In the genomic region with DNA sequence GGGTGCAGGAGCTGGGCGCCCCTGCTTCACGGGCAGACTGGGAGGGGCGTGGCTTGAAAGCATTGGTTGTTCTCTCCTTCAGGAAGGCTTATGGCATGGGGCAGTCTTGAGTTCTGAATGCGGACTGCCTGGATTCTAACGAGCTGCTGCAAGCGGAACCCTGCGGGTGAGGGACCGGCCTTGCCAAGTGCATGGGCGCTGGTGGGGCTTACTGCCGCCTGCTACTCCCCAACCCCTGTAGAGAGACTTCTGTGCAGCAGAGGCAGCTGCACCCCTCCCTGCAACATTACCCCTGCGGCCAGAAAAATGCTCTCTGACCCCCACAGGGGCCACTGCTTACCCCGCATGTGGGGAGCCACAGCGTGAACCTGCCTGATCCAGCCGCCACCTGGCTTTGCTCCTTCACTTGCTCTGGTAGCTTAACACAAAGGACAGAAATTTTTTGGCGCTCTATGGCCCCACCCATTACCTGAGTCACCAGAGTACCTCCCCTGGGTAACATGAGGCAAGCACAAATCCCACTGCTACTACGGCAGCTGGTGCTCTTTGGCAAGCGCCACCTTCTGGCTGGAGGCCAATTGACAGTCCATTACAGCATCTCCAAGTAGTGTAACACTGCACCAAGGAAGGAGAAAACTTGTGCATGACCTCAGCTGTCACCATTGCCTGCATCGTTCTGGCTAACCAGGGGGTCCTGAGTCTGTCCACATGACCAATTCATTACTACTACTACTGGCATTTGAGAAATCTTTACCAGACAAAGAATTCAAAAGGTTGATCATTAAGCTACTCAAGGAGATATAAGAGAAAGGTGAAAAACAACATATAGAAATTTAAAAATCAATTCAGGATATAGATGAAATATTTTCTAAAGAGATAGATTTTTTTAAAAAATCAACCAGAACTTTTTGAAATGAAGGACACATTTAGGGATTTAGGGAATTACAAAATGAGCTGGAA, we compare ENCODE assay signal across 8 cellular contexts. TPM values are rescaled to one million over a fixed set of nuclear protein-coding genes. Genes with fewer than 3 reads are reported as not detected.
DNase-seq lines count a peak whose midpoint lies in the region; ATAC-seq, FAIRE-seq and TF ChIP-seq lines count a peak whose summit lies in the region.

No MANE protein-coding gene starts in this region.

- H3K4me1 Mint-ChIP-seq in activated naive CD4-positive, alpha-beta T cell treated with anti-CD3 and anti-CD28 coated beads, Interleukin-2, amount 50 U/mL, for 24 hours: peaks cover 7% of the 10 kb centered on the region

- intact Hi-C loops in pancreas (cut with DNase I): loop anchor here in 1 of 3 donors (10.0 kb wide), 1 partner anchor 297 kb away; no protein-coding TSS in a partner anchor
- intact Hi-C loops in tibial artery (cut with DNase I; ENCODE audit: low total_unique reads): no loop called here

- H3K36me3 ChIP-seq in SJCRH30: no peaks in the 10 kb centered on the region
- no peaks in the 10 kb centered on the region for H3K36me3 ChIP-seq in cardiac muscle cell
- H3K36me3 ChIP-seq in pancreas: no peaks in the 10 kb centered on the region
- H3K36me3 ChIP-seq in tibial artery: no peaks in the 10 kb centered on the region

- H3K9me3 Mint-ChIP-seq in activated naive CD4-positive, alpha-beta T cell treated with anti-CD3 and anti-CD28 coated beads, Interleukin-2, amount 50 U/mL, for 24 hours: peaks cover 3% of the 10 kb centered on the region

- no peaks in the 10 kb centered on the region for H3K9me3 ChIP-seq in SJCRH30 (replicated peaks)
- H3K9me3 ChIP-seq in cardiac muscle cell (ENCODE audit: low read depth): no peaks in the 10 kb centered on the region
- H3K9me3 ChIP-seq in pancreas: peaks cover 0 to 3% (median 0%) of the 10 kb centered on the region in 4 donors
- H3K9me3 ChIP-seq in tibial artery: peaks cover 0 to 6% (median 0%) of the 10 kb centered on the region in 3 donors

- H3K27me3 ChIP-seq in SJCRH30 (no peaks in the 10 kb centered on the region), cardiac muscle cell (no peaks in the 10 kb centered on the region), pancreas (no peaks in the 10 kb centered on the region), tibial artery (no peaks in the 10 kb centered on the region)

- peaks cover 16% of the 10 kb centered on the region for H3K27me3 Mint-ChIP-seq in activated naive CD4-positive, alpha-beta T cell treated with anti-CD3 and anti-CD28 coated beads, Interleukin-2, amount 50 U/mL, for 24 hours

- peak overlapping the region; percentile 97 for H3K4me3 Mint-ChIP-seq in activated naive CD4-positive, alpha-beta T cell treated with anti-CD3 and anti-CD28 coated beads, Interleukin-2, amount 50 U/mL, for 24 hours

- WGBS in pancreas, 2 donors: 15 to 21% methylated on average over 16 to 18 of the region's 18 CpGs

- H3K27ac Mint-ChIP-seq in activated naive CD4-positive, alpha-beta T cell treated with anti-CD3 and anti-CD28 coated beads, Interleukin-2, amount 50 U/mL, for 24 hours: peak overlapping the region; percentile 93

- DNase-seq in DMS 273 treated with DMSO at 0.1 percent for 48 hours (lab: John Stamatoyannopoulos, UW) (peak; percentile 92), HuH-7.5 (ENCODE audit: low spot score) (peak; percentile 72), SJCRH30 (peak; percentile 47 to 49), cardiac muscle cell (ENCODE audit: low read depth in 1 of 2, low spot score in 1 of 2) (peak; percentile 91 to 93), pancreas (peak; percentile 91 to 98 (median 96)), tibial artery (peak; percentile 81 to 86)

- peaks cover 2% of the 10 kb centered on the region; the same call in 1 of the 2 replicates for H3K4me1 ChIP-seq in SJCRH30
- peaks cover 5% of the 10 kb centered on the region for H3K4me1 ChIP-seq in cardiac muscle cell (ENCODE audit: low read depth)
- peaks cover 0 to 5% (median 0%) of the 10 kb centered on the region in 3 donors for H3K4me1 ChIP-seq in pancreas
- H3K4me1 ChIP-seq in tibial artery: peaks cover 0 to 11% (median 2%) of the 10 kb centered on the region in 4 donors

- TF ChIP-seq CTCF in cardiac muscle cell (IDR thresholded peaks at IDR 0.05; ENCODE audit: low read depth, low read length) (peak; percentile 44), pancreas (IDR thresholded peaks at IDR 0.05) (peak in 3 of 4 donors; percentile 30 to 44 (median 30)), tibial artery (IDR thresholded peaks at IDR 0.05) (peak in 1 of 2 experiments; percentile 17)

- H3K4me3 ChIP-seq in SJCRH30 (no peak overlapping the region), cardiac muscle cell (peak overlapping the region; percentile 92), pancreas (peak overlapping the region; percentile 55 to 86 (median 58)), tibial artery (peak overlapping the region; percentile 51)

- FAIRE-seq in pancreas (lab: Jason Lieb, UNC): peak; percentile 26

- H3K27ac ChIP-seq in SJCRH30: no peak overlapping the region
- peak overlapping the region; percentile 56 for H3K27ac ChIP-seq in cardiac muscle cell
- H3K27ac ChIP-seq in pancreas: peak overlapping the region; percentile 65 to 88 (median 72)
- peak overlapping the region in 1 of 2 donors; percentile 16 for H3K27ac ChIP-seq in tibial artery

- H3K36me3 Mint-ChIP-seq in activated naive CD4-positive, alpha-beta T cell treated with anti-CD3 and anti-CD28 coated beads, Interleukin-2, amount 50 U/mL, for 24 hours: peaks cover 4% of the 10 kb centered on the region

- ATAC-seq in GM21515 (IDR thresholded peaks at IDR 0.05; ENCODE audit: unreplicated experiment) (peak; percentile 98), pancreas (peak; percentile 81 to 96 (median 92))

RNA-seq across cellular contexts. Expression of a gene that starts 35.4 kb away (rescaled TPM):
- total RNA-seq in SJCRH30 (2014; rRNA removed; shearing (Covaris generic)): 106 and 118 TPM in 2 replicates
- total RNA-seq in cardiac muscle cell (74.8 and 137 TPM in 2 replicates), pancreas (100 to 1,000 TPM in 2 of 6 donors, 10 to 100 TPM in 4; 63.0 to 195 (median 82.7) TPM)
- polyA plus RNA-seq in cardiac muscle cell (211 and 299 TPM in 2 replicates), pancreas (100 to 1,000 TPM; 198 to 208 TPM)

RNA-seq across cellular contexts. Expression of a gene that starts 49.7 kb away (rescaled TPM):
- total RNA-seq in SJCRH30 (2014; rRNA removed; shearing (Covaris generic)): 207 and 234 TPM in 2 replicates
- total RNA-seq in cardiac muscle cell (152 and 195 TPM in 2 replicates), pancreas (100 to 1,000 TPM in 5 of 6 donors, 10 to 100 TPM in 1; 89.6 to 203 (median 105) TPM)
- polyA plus RNA-seq in cardiac muscle cell (321 and 420 TPM in 2 replicates), pancreas (100 to 1,000 TPM; 125 to 157 TPM)
